18 cellular contexts compared by ENCODE assay signal in genomic region chr22:46526484-46526839, GRCh38.
"Had no signal": no experiment of that assay in that cellular context is flagged by ENCODE, and none has a peak within 500 bp of the region (broad histone marks: within the 10 kb centered on the region; RNA-seq: fewer than 3 reads in every experiment).

No MANE protein-coding gene starts in this region.

- H3K27me3 ChIP-seq: cardiac muscle cell had no signal

- H3K4me3 ChIP-seq: adrenal gland, cardiac muscle cell, dorsolateral prefrontal cortex, gastroesophageal sphincter, heart left ventricle, psoas muscle had no signal

- H3K36me3 ChIP-seq: adrenal gland, cardiac muscle cell, gastroesophageal sphincter, heart left ventricle had no signal

- H3K9me3 ChIP-seq: adrenal gland, gastroesophageal sphincter, heart left ventricle, psoas muscle had no signal

- H3K27ac ChIP-seq: adrenal gland, cardiac muscle cell, dorsolateral prefrontal cortex, gastroesophageal sphincter, heart left ventricle, psoas muscle had no signal

- H3K36me3 Mint-ChIP-seq: activated naive CD4-positive, alpha-beta T cell treated with anti-CD3 and anti-CD28 coated beads, Interleukin-2, amount 10 ng/mL, durations not matched to agents 7 days and 5 days; memory B cell had no signal

- H3K4me1 Mint-ChIP-seq: activated CD4-positive, alpha-beta T cell treated with anti-CD3 and anti-CD28 coated beads, Interleukin-2, amount 10 ng/mL, durations not matched to agents 7 days and 5 days; activated naive CD4-positive, alpha-beta T cell treated with anti-CD3 and anti-CD28 coated beads, Interleukin-2, amount 10 ng/mL, durations not matched to agents 7 days and 5 days had no signal

- DNase-seq: activated CD4-positive, alpha-beta T cell treated with anti-CD3 and anti-CD28 coated beads, Interleukin-2, amount 10 ng/mL, durations not matched to agents 7 days and 5 days; activated CD8-positive, alpha-beta T cell treated with anti-CD3 and anti-CD28 coated beads, Interleukin-2, amount 10 ng/mL, durations not matched to agents 7 days and 5 days; activated naive CD4-positive, alpha-beta T cell treated with anti-CD3 and anti-CD28 coated beads, Interleukin-2, amount 10 ng/mL, durations not matched to agents 7 days and 5 days; activated T-cell treated with anti-CD3 and anti-CD28 coated beads, Interleukin-2, amount 50 U/mL, for 4 hours; adrenal gland; dorsolateral prefrontal cortex; heart left ventricle; kidney glomerular epithelial cell; left ventricle myocardium superior; psoas muscle; stimulated activated CD4-positive, alpha-beta T cell treated with anti-CD3 and anti-CD28 coated beads, Interleukin-2, amount 100 ng/mL, for 24 hours; stimulated activated naive CD4-positive, alpha-beta T cell treated with Interleukin-2 at 50 U/mL for 16 hours; T1000 had no signal

- H3K27ac Mint-ChIP-seq: activated CD4-positive, alpha-beta T cell treated with anti-CD3 and anti-CD28 coated beads, Interleukin-2, amount 10 ng/mL, durations not matched to agents 7 days and 5 days; activated CD8-positive, alpha-beta T cell treated with anti-CD3 and anti-CD28 coated beads, Interleukin-2, amount 10 ng/mL, durations not matched to agents 7 days and 5 days; activated naive CD4-positive, alpha-beta T cell treated with anti-CD3 and anti-CD28 coated beads, Interleukin-2, amount 10 ng/mL, durations not matched to agents 7 days and 5 days; memory B cell; type B pancreatic cell had no signal

- H3K9me3 Mint-ChIP-seq: activated CD4-positive, alpha-beta T cell treated with anti-CD3 and anti-CD28 coated beads, Interleukin-2, amount 10 ng/mL, durations not matched to agents 7 days and 5 days; activated naive CD4-positive, alpha-beta T cell treated with anti-CD3 and anti-CD28 coated beads, Interleukin-2, amount 10 ng/mL, durations not matched to agents 7 days and 5 days; activated T-cell treated with anti-CD3 and anti-CD28 coated beads, Interleukin-2, amount 50 U/mL, for 4 hours; memory B cell; type B pancreatic cell had no signal

- ATAC-seq: activated CD8-positive, alpha-beta T cell treated with anti-CD3 and anti-CD28 coated beads, Interleukin-2, amount 10 ng/mL, durations not matched to agents 7 days and 5 days; activated T-cell treated with anti-CD3 and anti-CD28 coated beads, Interleukin-2, amount 50 U/mL, for 4 hours; gastroesophageal sphincter; heart left ventricle; left ventricle myocardium superior; psoas muscle; right cardiac atrium had no signal

- H3K4me3 Mint-ChIP-seq: activated CD4-positive, alpha-beta T cell treated with anti-CD3 and anti-CD28 coated beads, Interleukin-2, amount 10 ng/mL, durations not matched to agents 7 days and 5 days; activated CD8-positive, alpha-beta T cell treated with anti-CD3 and anti-CD28 coated beads, Interleukin-2, amount 10 ng/mL, durations not matched to agents 7 days and 5 days; activated naive CD4-positive, alpha-beta T cell treated with anti-CD3 and anti-CD28 coated beads, Interleukin-2, amount 10 ng/mL, durations not matched to agents 7 days and 5 days; activated T-cell treated with anti-CD3 and anti-CD28 coated beads, Interleukin-2, amount 50 U/mL, for 4 hours; memory B cell; type B pancreatic cell had no signal

- H3K4me1 ChIP-seq: heart left ventricle, psoas muscle had no signal
